Comparison of ENCODE assay signal across 7 cellular contexts in the genomic region with DNA sequence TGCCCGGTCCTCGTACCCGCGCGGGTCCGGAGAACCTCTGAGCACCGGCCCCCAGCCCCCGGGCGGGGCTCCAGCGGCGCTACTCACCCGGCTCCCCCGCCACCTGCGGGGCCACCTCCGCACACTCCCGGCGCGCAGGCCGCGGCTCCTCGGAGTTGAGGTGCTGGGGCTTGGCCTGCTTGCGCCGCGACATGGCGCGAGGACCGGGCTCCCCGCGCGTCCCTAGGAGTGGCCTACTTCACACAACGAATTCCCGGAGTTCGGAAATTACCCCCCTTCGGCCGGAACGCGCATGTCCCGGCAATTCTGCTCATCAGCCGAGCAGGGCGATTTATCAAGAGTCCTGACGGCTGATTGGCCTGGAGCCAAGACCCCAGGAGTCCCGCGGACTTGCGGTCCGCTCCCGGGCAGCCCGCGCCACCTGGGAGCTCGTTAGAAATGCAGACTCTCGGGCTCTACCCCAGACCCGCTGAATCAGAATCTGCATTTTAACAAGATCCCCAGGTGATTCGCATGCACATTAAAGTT.
DNase-seq lines count a peak whose midpoint lies in the region; ATAC-seq and TF ChIP-seq lines count a peak whose summit lies in the region.

No MANE protein-coding gene starts in this region.

- no peaks in the 10 kb centered on the region for H3K9me3 ChIP-seq in right atrium auricular region

- no peaks in the 10 kb centered on the region for H3K36me3 Mint-ChIP-seq in activated T-helper 17 cell treated with anti-CD3 and anti-CD28 coated beads, Interleukin-2, amount 50 U/mL, for 72 hours (ENCODE audit: low read depth)

- H3K4me1 Mint-ChIP-seq in activated T-helper 17 cell treated with anti-CD3 and anti-CD28 coated beads, Interleukin-2, amount 50 U/mL, for 72 hours, result no peaks in the 10 kb centered on the region

- TF ChIP-seq CTCF in right atrium auricular region (IDR thresholded peaks at IDR 0.05), result no peak

- peaks cover 0 to 29% of the 10 kb centered on the region in 2 donors for H3K4me1 ChIP-seq in right atrium auricular region

- H3K36me3 ChIP-seq in right atrium auricular region, result no peaks in the 10 kb centered on the region

- no peak overlapping the region for H3K27ac Mint-ChIP-seq in activated T-helper 17 cell treated with anti-CD3 and anti-CD28 coated beads, Interleukin-2, amount 50 U/mL, for 72 hours

- H3K4me3 Mint-ChIP-seq in activated T-helper 17 cell treated with anti-CD3 and anti-CD28 coated beads, Interleukin-2, amount 50 U/mL, for 72 hours, result peak overlapping the region; percentile 69

- no peak overlapping the region for H3K27ac ChIP-seq in right atrium auricular region

- H3K4me3 ChIP-seq in right atrium auricular region, result peak overlapping the region; percentile 7 to 52

- H3K9me3 Mint-ChIP-seq in activated T-helper 17 cell treated with anti-CD3 and anti-CD28 coated beads, Interleukin-2, amount 50 U/mL, for 72 hours, result no peaks in the 10 kb centered on the region

- H3K27me3 ChIP-seq in right atrium auricular region, result peaks cover 9 to 17% of the 10 kb centered on the region in 2 donors

- DNase-seq in HS-5 (ENCODE audit: low read depth) (peak; percentile 44), right atrium auricular region (ENCODE audit: low spot score) (no peak), sciatic nerve (ENCODE audit: low spot score) (peak; percentile 70), NCI-H1105 (lab: John Stamatoyannopoulos, UW) (no peak), DMS53 (lab: John Stamatoyannopoulos, UW) (no peak)
- DNase-seq in activated effector memory CD4-positive, alpha-beta T cell treated with anti-CD3 and anti-CD28 coated beads, Interleukin-2, amount 50 U/mL, for 16 hours, result no peak

- ATAC-seq in activated T-helper 17 cell treated with anti-CD3 and anti-CD28 coated beads, Interleukin-2, amount 50 U/mL, for 72 hours (replicated peaks), result peak; percentile 19
- ATAC-seq in sciatic nerve, result peak; percentile 45

- H3K27me3 Mint-ChIP-seq in activated T-helper 17 cell treated with anti-CD3 and anti-CD28 coated beads, Interleukin-2, amount 50 U/mL, for 72 hours, result peaks cover 12% of the 10 kb centered on the region

- intact Hi-C loops in sciatic nerve (cut with DNase I), result no loop called here

Comparison
In these comparisons a context has a peak if more than half of its experiments do, and no peak if none do; other contexts are left out.
1. DNase-seq: peak in HS-5 (single experiment) and sciatic nerve (single experiment); none in right atrium auricular region (single experiment), NCI-H1105 (single experiment), DMS53 (single experiment) and activated effector memory CD4-positive, alpha-beta T cell treated with anti-CD3 and anti-CD28 coated beads, Interleukin-2, amount 50 U/mL, for 16 hours (single experiment).